ENCODE assay signal across 20 cellular contexts in the genomic region with DNA sequence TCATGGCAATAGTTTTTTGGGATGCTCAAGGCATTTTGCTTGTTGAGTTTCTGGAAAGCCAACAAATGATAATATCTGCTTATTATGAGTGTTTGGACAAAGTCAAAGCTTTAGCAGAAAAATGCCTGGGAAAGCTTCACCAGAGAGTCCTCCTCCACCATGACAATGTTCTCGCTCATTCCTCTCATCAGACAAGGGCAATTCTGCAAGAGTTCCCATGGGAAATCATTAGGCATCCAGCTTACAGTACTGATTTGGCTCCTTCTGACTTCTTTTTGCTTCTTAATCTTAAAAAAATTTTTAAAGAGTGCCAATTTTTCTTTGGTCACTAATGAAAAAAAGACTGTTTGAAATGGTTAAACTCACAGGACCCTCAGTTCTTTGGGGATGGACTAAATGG.
"Had no signal": no experiment of that assay in that cellular context is flagged by ENCODE, and none has a peak within 500 bp of the region (broad histone marks: within the 10 kb centered on the region; RNA-seq: fewer than 3 reads in every experiment).

No MANE protein-coding gene starts in this region.

- H3K27me3 Mint-ChIP-seq: naive thymus-derived CD8-positive, alpha-beta T cell; stimulated activated memory B cell treated with anti-CD40 and anti-IgM and Interleukin-4, amounts not matched to agents 10 μg/mL and 1 μg/mL and 100 μg/mL, for 72 hours; stimulated activated naive CD8-positive, alpha-beta T cell treated with anti-CD3 and anti-CD28 coated beads, Interleukin-15, Interleukin-2, amounts not matched to agents 100 ng/mL and 50 ng/mL, for 24 hours had no signal

- H3K4me1 ChIP-seq: colonic mucosa, psoas muscle, right lobe of liver had no signal

- H3K27me3 ChIP-seq: colonic mucosa, esophagus muscularis mucosa, gastroesophageal sphincter, neutrophil, right lobe of liver had no signal

- ATAC-seq: gastroesophageal sphincter; left lobe of liver; mucosa of descending colon; naive thymus-derived CD8-positive, alpha-beta T cell; psoas muscle; right lobe of liver; stimulated activated memory B cell treated with anti-CD40 and anti-IgM and Interleukin-4, amounts not matched to agents 10 μg/mL and 1 μg/mL and 100 μg/mL, for 72 hours had no signal

- H3K27ac Mint-ChIP-seq: stimulated activated memory B cell treated with anti-CD40 and anti-IgM and Interleukin-4, amounts not matched to agents 10 μg/mL and 1 μg/mL and 100 μg/mL, for 72 hours; stimulated activated naive CD8-positive, alpha-beta T cell treated with anti-CD3 and anti-CD28 coated beads, Interleukin-15, Interleukin-2, amounts not matched to agents 100 ng/mL and 50 ng/mL, for 24 hours had no signal

- H3K4me3 ChIP-seq: colonic mucosa, esophagus muscularis mucosa, gastroesophageal sphincter, mucosa of descending colon, psoas muscle, right lobe of liver, thoracic aorta had no signal

- H3K27ac ChIP-seq: colonic mucosa, esophagus muscularis mucosa, gastroesophageal sphincter, neutrophil, psoas muscle, right lobe of liver, thoracic aorta had no signal

- DNase-seq: colonic mucosa; effector CD4-positive, alpha-beta T cell; foreskin fibroblast; glutamatergic neuron; islet precursor cell; mammary epithelial cell; mucosa of descending colon; naive thymus-derived CD8-positive, alpha-beta T cell; psoas muscle; retina; right lobe of liver; stimulated activated CD4-positive, alpha-beta T cell treated with anti-CD3 and anti-CD28 coated beads, Interleukin-4, amount 100 ng/mL, for 24 hours; trophoblast cell had no signal

- H3K9me3 ChIP-seq: colonic mucosa, esophagus muscularis mucosa, gastroesophageal sphincter, mucosa of descending colon, neutrophil, psoas muscle, right lobe of liver, thoracic aorta had no signal

- H3K4me3 Mint-ChIP-seq: naive thymus-derived CD8-positive, alpha-beta T cell; stimulated activated memory B cell treated with anti-CD40 and anti-IgM and Interleukin-4, amounts not matched to agents 10 μg/mL and 1 μg/mL and 100 μg/mL, for 72 hours; stimulated activated naive CD8-positive, alpha-beta T cell treated with anti-CD3 and anti-CD28 coated beads, Interleukin-15, Interleukin-2, amounts not matched to agents 100 ng/mL and 50 ng/mL, for 24 hours had no signal

- H3K4me1 Mint-ChIP-seq: stimulated activated memory B cell treated with anti-CD40 and anti-IgM and Interleukin-4, amounts not matched to agents 10 μg/mL and 1 μg/mL and 100 μg/mL, for 72 hours had no signal
